Comparison of ENCODE assay signal across 21 cellular contexts in genomic region chr5:74493426-74493825, GRCh38.
"Had no signal": no experiment of that assay in that cellular context is flagged by ENCODE, and none has a peak within 500 bp of the region (broad histone marks: within the 10 kb centered on the region; RNA-seq: fewer than 3 reads in every experiment).

No MANE protein-coding gene starts in this region.

- H3K4me1 ChIP-seq: gastrocnemius medialis, tibial artery had no signal

- H3K27me3 ChIP-seq: gastrocnemius medialis, tibial artery had no signal

- H3K9me3 ChIP-seq: gastrocnemius medialis, tibial artery had no signal

- H3K27ac ChIP-seq: gastrocnemius medialis, tibial artery, WERI-Rb-1 had no signal

- H3K27me3 Mint-ChIP-seq: central memory CD8-positive, alpha-beta T cell; progenitor cell of endocrine pancreas had no signal

- H3K4me3 ChIP-seq: gastrocnemius medialis, tibial artery had no signal

- ATAC-seq: esophagus mucosa; gastrocnemius medialis; left cardiac atrium; natural killer cell treated with Interleukin-12 subunit alpha and Interleukin-12 subunit beta and Interleukin-15 and Interleukin-18, amount 100 ng/mL, for 72 hours; right cardiac atrium; stimulated activated effector memory CD8-positive, alpha-beta T cell treated with anti-CD3 and anti-CD28 coated beads, Interleukin-12 subunit alpha, Interleukin-12 subunit beta, amount 100 ng/mL, for 72 hours; stimulated activated naive CD8-positive, alpha-beta T cell treated with anti-CD3 and anti-CD28 coated beads, Interleukin-15, amount 100 ng/mL, for 72 hours had no signal

- H3K4me3 Mint-ChIP-seq: central memory CD8-positive, alpha-beta T cell; natural killer cell treated with Interleukin-12 subunit alpha and Interleukin-12 subunit beta and Interleukin-15 and Interleukin-18, amount 100 ng/mL, for 72 hours; stimulated activated effector memory CD8-positive, alpha-beta T cell treated with anti-CD3 and anti-CD28 coated beads, Interleukin-12 subunit alpha, Interleukin-12 subunit beta, amount 100 ng/mL, for 72 hours; stimulated activated naive CD8-positive, alpha-beta T cell treated with anti-CD3 and anti-CD28 coated beads, Interleukin-15, amount 100 ng/mL, for 72 hours had no signal

- H3K4me1 Mint-ChIP-seq: stimulated activated effector memory CD8-positive, alpha-beta T cell treated with anti-CD3 and anti-CD28 coated beads, Interleukin-12 subunit alpha, Interleukin-12 subunit beta, amount 100 ng/mL, for 72 hours; stimulated activated naive CD8-positive, alpha-beta T cell treated with anti-CD3 and anti-CD28 coated beads, Interleukin-15, amount 100 ng/mL, for 72 hours had no signal

- H3K9me3 Mint-ChIP-seq: central memory CD8-positive, alpha-beta T cell; natural killer cell treated with Interleukin-12 subunit alpha and Interleukin-12 subunit beta and Interleukin-15 and Interleukin-18, amount 100 ng/mL, for 72 hours; stimulated activated effector memory CD8-positive, alpha-beta T cell treated with anti-CD3 and anti-CD28 coated beads, Interleukin-12 subunit alpha, Interleukin-12 subunit beta, amount 100 ng/mL, for 72 hours; stimulated activated naive CD8-positive, alpha-beta T cell treated with anti-CD3 and anti-CD28 coated beads, Interleukin-15, amount 100 ng/mL, for 72 hours had no signal

- H3K36me3 Mint-ChIP-seq: natural killer cell treated with Interleukin-12 subunit alpha and Interleukin-12 subunit beta and Interleukin-15 and Interleukin-18, amount 100 ng/mL, for 72 hours; stimulated activated effector memory CD8-positive, alpha-beta T cell treated with anti-CD3 and anti-CD28 coated beads, Interleukin-12 subunit alpha, Interleukin-12 subunit beta, amount 100 ng/mL, for 72 hours had no signal

- DNase-seq: activated naive CD4-positive, alpha-beta T cell; activated T-cell treated with anti-CD3 and anti-CD28 coated beads, Interleukin-2, amount 50 U/mL, for 1 hour; effector memory CD4-positive, alpha-beta T cell; gastrocnemius medialis; head of caudate nucleus; hypothalamus; left cardiac atrium; right cardiac atrium; stimulated activated CD4-positive, alpha-beta T cell treated with anti-CD3 and anti-CD28 coated beads, Interleukin-2, amount 100 ng/mL, for 24 hours; stimulated activated naive CD8-positive, alpha-beta T cell treated with anti-CD3 and anti-CD28 coated beads, Interleukin-15, amount 100 ng/mL, for 72 hours; T-helper 1 cell; tibial artery; WERI-Rb-1 had no signal

- H3K27ac Mint-ChIP-seq: natural killer cell treated with Interleukin-12 subunit alpha and Interleukin-12 subunit beta and Interleukin-15 and Interleukin-18, amount 100 ng/mL, for 72 hours; progenitor cell of endocrine pancreas; stimulated activated effector memory CD8-positive, alpha-beta T cell treated with anti-CD3 and anti-CD28 coated beads, Interleukin-12 subunit alpha, Interleukin-12 subunit beta, amount 100 ng/mL, for 72 hours; stimulated activated naive CD8-positive, alpha-beta T cell treated with anti-CD3 and anti-CD28 coated beads, Interleukin-15, amount 100 ng/mL, for 72 hours had no signal

- FAIRE-seq: colon, TTC549, urothelium cell line had no signal

- H3K36me3 ChIP-seq: gastrocnemius medialis, tibial artery, WERI-Rb-1 had no signal
